ENCODE assay signal across 8 cellular contexts in the genomic region with DNA sequence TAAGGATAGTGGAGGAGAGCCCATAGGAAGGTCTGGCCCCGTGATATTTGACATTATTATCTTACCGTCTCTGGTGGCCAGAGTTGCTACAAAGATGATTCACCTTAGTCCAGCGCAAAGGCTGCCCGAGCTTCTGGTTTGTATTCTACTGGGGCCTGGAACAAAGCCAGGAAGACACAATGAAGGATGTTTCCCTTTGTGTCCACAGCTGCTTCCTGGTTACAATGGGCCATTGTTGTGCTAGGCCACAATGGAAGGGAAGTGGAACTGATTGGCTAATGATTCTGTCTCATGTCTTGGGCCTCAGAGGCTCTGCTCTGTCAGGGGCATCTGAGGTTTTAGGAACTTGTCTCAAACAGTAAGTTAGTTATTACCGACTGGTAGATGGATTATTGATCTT.
DNase-seq lines count a peak whose midpoint lies in the region; ATAC-seq and TF ChIP-seq lines count a peak whose summit lies in the region.

No MANE protein-coding gene starts in this region.

- in situ Hi-C loops in brain microvascular endothelial cell (cut with HindIII; ENCODE audit: low pct_ligation_motif_present, low sequenced_read_pairs), result no loop called here

- H3K79me2 ChIP-seq in SK-N-SH (ENCODE audit: insufficient read depth) (no peaks in the 10 kb centered on the region), mesendoderm (ENCODE audit: control insufficient read depth, insufficient read depth, low read length) (no peaks in the 10 kb centered on the region)

- H3K56ac ChIP-seq in mesendoderm (ENCODE audit: low read length), result no peak overlapping the region

- ATAC-seq in SK-N-SH treated with all-trans-retinoic acid at 6 μM for 48 hours (no peak), GM19395 (IDR thresholded peaks at IDR 0.05; ENCODE audit: unreplicated experiment) (no peak)

- H4K5ac ChIP-seq in mesendoderm (ENCODE audit: low read length), result no peak overlapping the region

- H3K9me2 ChIP-seq in SK-N-SH, result no peaks in the 10 kb centered on the region

- no peaks in the 10 kb centered on the region for H3K9me3 ChIP-seq in SK-N-SH

- no peak for TF ChIP-seq RAD21 in SK-N-SH (IDR thresholded peaks at IDR 0.05; ENCODE audit: low read length)

- H3K4me2 ChIP-seq in SK-N-SH (no peak overlapping the region), mesendoderm (ENCODE audit: low read length) (no peak overlapping the region)

- no peak overlapping the region for H3K9ac ChIP-seq in SK-N-SH
- no peak overlapping the region for H3K9ac ChIP-seq in mesendoderm (ENCODE audit: low read length)

- H3K36me3 ChIP-seq in SK-N-SH (replicated peaks in 1 of 2; ENCODE audit: control insufficient read depth in 1 of 2, insufficient read depth in 2 of 2, low read length in 1 of 2), result no peaks in the 10 kb centered on the region
- H3K36me3 ChIP-seq in brain microvascular endothelial cell (replicated peaks), result no peaks in the 10 kb centered on the region
- no peaks in the 10 kb centered on the region for H3K36me3 ChIP-seq in mesendoderm (ENCODE audit: control insufficient read depth, insufficient read depth, low read length)

- H2AFZ ChIP-seq in SK-N-SH (ENCODE audit: low read depth), result no peak overlapping the region

- H3F3A ChIP-seq in SK-N-SH (replicated peaks; ENCODE audit: insufficient read depth), result no peaks in the 10 kb centered on the region

- WGBS in SK-N-SH (ENCODE audit: low lambda C conversion rate), result 25% methylated on average over 5 of the region's 5 CpGs
- WGBS in mesendoderm (ENCODE audit: extremely low coverage, insufficient coverage, low lambda C conversion rate), result no CpG with 5 or more reads among the region's 5 CpGs

- H3K79me1 ChIP-seq in mesendoderm (ENCODE audit: low read length), result no peaks in the 10 kb centered on the region

- H4K8ac ChIP-seq in mesendoderm (ENCODE audit: low read depth, low read length), result no peak overlapping the region

- no peak overlapping the region for H3K4ac ChIP-seq in mesendoderm (ENCODE audit: low read depth, low read length)

- no peak for DNase-seq in SK-N-SH
- peak; percentile 26 for DNase-seq in M059J (ENCODE audit: low read depth)
- peak; percentile 53 for DNase-seq in brain microvascular endothelial cell
- DNase-seq in mesendoderm, result peak; percentile 43
- DNase-seq in NCI-H82 treated with DMSO at 0.1 percent for 48 hours (lab: John Stamatoyannopoulos, UW; ENCODE audit: unreplicated experiment), result no peak
- DNase-seq in NCI-H146 (lab: John Stamatoyannopoulos, UW), result no peak

- H3K18ac ChIP-seq in mesendoderm (ENCODE audit: low read length), result no peak overlapping the region

- peaks cover 0 to 25% of the 10 kb centered on the region in 2 experiments; a peak in 2 of 4 replicates for H3K4me1 ChIP-seq in SK-N-SH (ENCODE audit: control insufficient read depth in 1 of 2, insufficient read depth in 2 of 2, low read depth in 1 of 2, low read length in 1 of 2)
- no peaks in the 10 kb centered on the region for H3K4me1 ChIP-seq in mesendoderm (ENCODE audit: control insufficient read depth, low read depth, low read length)

- no peaks in the 10 kb centered on the region for H4K20me1 ChIP-seq in SK-N-SH (ENCODE audit: insufficient read depth)

- no peak overlapping the region for H2AK5ac ChIP-seq in mesendoderm (ENCODE audit: low read length)

- POLR2A ChIA-PET in SK-N-SH (lab: Yijun Ruan, JAX), result no interaction called here

- TF ChIP-seq EP300 in SK-N-SH (IDR thresholded peaks at IDR 0.05; ENCODE audit: borderline replicate concordance in 1 of 2, low read depth in 1 of 2, low read length in 1 of 2), result no peak

- TF ChIP-seq CTCF in SK-N-SH (IDR thresholded peaks at IDR 0.05) (no peak), brain microvascular endothelial cell (IDR thresholded peaks at IDR 0.05; ENCODE audit: low read depth, low read length, missing control alignments) (no peak)

- H3K27me3 ChIP-seq in SK-N-SH (ENCODE audit: insufficient read depth) (no peaks in the 10 kb centered on the region), brain microvascular endothelial cell (replicated peaks) (no peaks in the 10 kb centered on the region), mesendoderm (ENCODE audit: insufficient read depth, low read length, poor library complexity) (no peaks in the 10 kb centered on the region)

- H3K4me3 ChIP-seq in SK-N-SH (ENCODE audit: low read depth in 2 of 2, low read length in 1 of 2) (no peak overlapping the region), brain microvascular endothelial cell (ENCODE audit: low read depth, low read length) (no peak overlapping the region), mesendoderm (ENCODE audit: low read length) (no peak overlapping the region)

- H3K23ac ChIP-seq in mesendoderm (ENCODE audit: low read length), result no peak overlapping the region

- H3K27ac ChIP-seq in SK-N-SH (ENCODE audit: low read depth in 2 of 2, low read length in 1 of 2) (no peak overlapping the region), brain microvascular endothelial cell (no peak overlapping the region), mesendoderm (ENCODE audit: low read depth, low read length) (no peak overlapping the region)

- CTCF ChIA-PET in SK-N-SH (lab: Yijun Ruan, JAX), result interaction anchor here (1.1 kb wide), 1 partner anchor 50 kb away, joined by 4 read pairs; no protein-coding TSS in a partner anchor

- no peak overlapping the region for H2BK5ac ChIP-seq in mesendoderm (ENCODE audit: low read length)

- H2BK120ac ChIP-seq in mesendoderm (ENCODE audit: low read depth, low read length), result no peak overlapping the region

- no peak overlapping the region for H2BK15ac ChIP-seq in mesendoderm (replicated peaks; ENCODE audit: low read depth)

TF ChIP-seq in SK-N-SH treated with all-trans-retinoic acid at 6 μM for 48 hours, 23 proteins besides CTCF, POLR2A, EP300 and RAD21:
- TF ChIP-seq ISL1 (CRISPR knock-in tag; IDR thresholded peaks at IDR 0.05), result 0 out of 2 replicates have a peak, but pooled peaks have one; percentile 31
- TF ChIP-seq, protein P1, sequence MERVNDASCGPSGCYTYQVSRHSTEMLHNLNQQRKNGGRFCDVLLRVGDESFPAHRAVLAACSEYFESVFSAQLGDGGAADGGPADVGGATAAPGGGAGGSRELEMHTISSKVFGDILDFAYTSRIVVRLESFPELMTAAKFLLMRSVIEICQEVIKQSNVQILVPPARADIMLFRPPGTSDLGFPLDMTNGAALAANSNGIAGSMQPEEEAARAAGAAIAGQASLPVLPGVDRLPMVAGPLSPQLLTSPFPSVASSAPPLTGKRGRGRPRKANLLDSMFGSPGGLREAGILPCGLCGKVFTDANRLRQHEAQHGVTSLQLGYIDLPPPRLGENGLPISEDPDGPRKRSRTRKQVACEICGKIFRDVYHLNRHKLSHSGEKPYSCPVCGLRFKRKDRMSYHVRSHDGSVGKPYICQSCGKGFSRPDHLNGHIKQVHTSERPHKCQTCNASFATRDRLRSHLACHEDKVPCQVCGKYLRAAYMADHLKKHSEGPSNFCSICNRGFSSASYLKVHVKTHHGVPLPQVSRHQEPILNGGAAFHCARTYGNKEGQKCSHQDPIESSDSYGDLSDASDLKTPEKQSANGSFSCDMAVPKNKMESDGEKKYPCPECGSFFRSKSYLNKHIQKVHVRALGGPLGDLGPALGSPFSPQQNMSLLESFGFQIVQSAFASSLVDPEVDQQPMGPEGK (CRISPR knock-in tag; IDR thresholded peaks at IDR 0.05; ENCODE audit: borderline replicate concordance), result no peak

TF ChIP-seq in SK-N-SH, 30 proteins besides CTCF, POLR2A, EP300 and RAD21:
- TF ChIP-seq FOXJ3 (CRISPR knock-in tag; IDR thresholded peaks at IDR 0.05), result no peak
- no peak for TF ChIP-seq MXI1 (IDR thresholded peaks at IDR 0.05; ENCODE audit: low read depth, low read length)
- TF ChIP-seq RFX5 (IDR thresholded peaks at IDR 0.05; ENCODE audit: low read length), result no peak
- TF ChIP-seq GATA2 (CRISPR knock-in tag; IDR thresholded peaks at IDR 0.05), result no peak
- TF ChIP-seq MEF2A (IDR thresholded peaks at IDR 0.05; ENCODE audit: borderline replicate concordance, low read depth), result no peak
- TF ChIP-seq SIN3A (IDR thresholded peaks at IDR 0.05; ENCODE audit: borderline replicate concordance, low read depth, low read length), result no peak
- TF ChIP-seq, protein P2, sequence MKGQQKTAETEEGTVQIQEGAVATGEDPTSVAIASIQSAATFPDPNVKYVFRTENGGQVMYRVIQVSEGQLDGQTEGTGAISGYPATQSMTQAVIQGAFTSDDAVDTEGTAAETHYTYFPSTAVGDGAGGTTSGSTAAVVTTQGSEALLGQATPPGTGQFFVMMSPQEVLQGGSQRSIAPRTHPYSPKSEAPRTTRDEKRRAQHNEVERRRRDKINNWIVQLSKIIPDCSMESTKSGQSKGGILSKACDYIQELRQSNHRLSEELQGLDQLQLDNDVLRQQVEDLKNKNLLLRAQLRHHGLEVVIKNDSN (IDR thresholded peaks at IDR 0.05; ENCODE audit: borderline replicate concordance, low read depth), result no peak
- TF ChIP-seq REST (IDR thresholded peaks at IDR 0.05; ENCODE audit: low read depth, low read length), result no peak
- TF ChIP-seq ELF1 (IDR thresholded peaks at IDR 0.05), result no peak
- TF ChIP-seq GABPA (IDR thresholded peaks at IDR 0.05; ENCODE audit: low read depth), result no peak
- TF ChIP-seq RXRA (IDR thresholded peaks at IDR 0.05; ENCODE audit: borderline replicate concordance, low read depth), result no peak
- no peak for TF ChIP-seq EZH2phosphoT487 (IDR thresholded peaks at IDR 0.05; ENCODE audit: borderline replicate concordance, low read depth)

Comparison
In these comparisons a context has a peak if more than half of its experiments do, and no peak if none do; other contexts are left out.
1. DNase-seq: peak in M059J (single experiment), brain microvascular endothelial cell (single experiment) and mesendoderm (single experiment); none in SK-N-SH (single experiment), NCI-H82 treated with DMSO at 0.1 percent for 48 hours (single experiment) and NCI-H146 (single experiment).